In the genomic region with DNA sequence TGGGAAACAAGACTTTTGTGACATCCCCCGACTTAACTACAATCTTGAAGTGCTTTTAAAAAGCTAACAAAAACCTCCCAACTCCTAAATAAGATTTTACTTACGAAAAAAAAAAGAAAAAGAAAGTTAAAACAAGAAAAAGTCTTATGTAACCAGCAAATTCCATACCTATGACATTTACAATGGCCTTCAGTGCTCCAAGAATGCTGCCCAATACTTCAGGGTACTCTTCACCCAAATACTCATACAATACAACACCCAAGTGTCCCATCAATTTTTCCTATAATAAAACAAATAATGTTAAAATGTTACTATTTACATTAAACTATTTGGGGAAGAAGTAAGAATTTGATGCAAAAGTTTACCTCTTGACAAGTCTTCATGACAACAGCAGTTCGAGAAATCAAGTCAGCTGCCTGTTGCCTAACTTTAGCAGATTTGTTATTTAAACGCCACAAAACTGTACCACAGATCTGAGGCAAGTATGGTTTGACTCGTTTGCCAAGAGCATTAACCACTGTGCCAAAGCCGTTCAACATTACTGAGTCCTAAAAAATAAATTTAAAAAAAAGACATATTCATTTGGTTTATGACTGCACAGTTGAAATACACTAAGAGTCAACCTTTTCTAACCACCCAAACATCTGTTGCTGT, we compare ENCODE assay signal across 15 cellular contexts.
"Had no signal": no experiment of that assay in that cellular context is flagged by ENCODE, and none has a peak within 500 bp of the region (broad histone marks: within the 10 kb centered on the region; RNA-seq: fewer than 3 reads in every experiment).

No MANE protein-coding gene starts in this region.

- H3K27ac Mint-ChIP-seq: activated CD4-positive, alpha-beta T cell treated with anti-CD3 and anti-CD28 coated beads, Interleukin-2, amount 10 ng/mL, durations not matched to agents 24 days and 14 days; activated naive CD8-positive, alpha-beta T cell treated with anti-CD3 and anti-CD28 coated beads, Interleukin-2, amount 10 ng/mL, durations not matched to agents 7 days and 5 days; stimulated activated naive CD8-positive, alpha-beta T cell treated with anti-CD3 and anti-CD28 coated beads, Interleukin-15, Interleukin-2, amounts not matched to agents 100 ng/mL and 50 ng/mL, for 24 hours had no signal

- H3K27me3 ChIP-seq: gastrocnemius medialis, heart right ventricle, uterus had no signal

- H3K4me1 Mint-ChIP-seq: activated CD4-positive, alpha-beta T cell treated with anti-CD3 and anti-CD28 coated beads, Interleukin-2, amount 10 ng/mL, durations not matched to agents 24 days and 14 days; activated naive CD8-positive, alpha-beta T cell treated with anti-CD3 and anti-CD28 coated beads, Interleukin-2, amount 10 ng/mL, durations not matched to agents 7 days and 5 days had no signal

- H3K27ac ChIP-seq: gastrocnemius medialis, heart right ventricle, left ventricle myocardium inferior, uterus had no signal

- H3K4me3 Mint-ChIP-seq: activated CD4-positive, alpha-beta T cell treated with anti-CD3 and anti-CD28 coated beads, Interleukin-2, amount 10 ng/mL, durations not matched to agents 24 days and 14 days; activated naive CD8-positive, alpha-beta T cell treated with anti-CD3 and anti-CD28 coated beads, Interleukin-2, amount 10 ng/mL, durations not matched to agents 7 days and 5 days; natural killer cell treated with Interleukin-12 subunit alpha and Interleukin-12 subunit beta and Interleukin-15 and Interleukin-18, amount 100 ng/mL, for 72 hours; stimulated activated naive CD8-positive, alpha-beta T cell treated with anti-CD3 and anti-CD28 coated beads, Interleukin-15, Interleukin-2, amounts not matched to agents 100 ng/mL and 50 ng/mL, for 24 hours had no signal

- ATAC-seq: gastrocnemius medialis; heart right ventricle; natural killer cell treated with Interleukin-12 subunit alpha and Interleukin-12 subunit beta and Interleukin-15 and Interleukin-18, amount 100 ng/mL, for 72 hours had no signal

- H3K9me3 Mint-ChIP-seq: activated CD4-positive, alpha-beta T cell treated with anti-CD3 and anti-CD28 coated beads, Interleukin-2, amount 10 ng/mL, durations not matched to agents 24 days and 14 days; activated naive CD8-positive, alpha-beta T cell treated with anti-CD3 and anti-CD28 coated beads, Interleukin-2, amount 10 ng/mL, durations not matched to agents 7 days and 5 days; natural killer cell treated with Interleukin-12 subunit alpha and Interleukin-12 subunit beta and Interleukin-15 and Interleukin-18, amount 100 ng/mL, for 72 hours; stimulated activated naive CD8-positive, alpha-beta T cell treated with anti-CD3 and anti-CD28 coated beads, Interleukin-15, Interleukin-2, amounts not matched to agents 100 ng/mL and 50 ng/mL, for 24 hours had no signal

- H3K36me3 ChIP-seq: uterus had no signal

- H3K27me3 Mint-ChIP-seq: activated CD4-positive, alpha-beta T cell treated with anti-CD3 and anti-CD28 coated beads, Interleukin-2, amount 10 ng/mL, durations not matched to agents 24 days and 14 days; activated naive CD8-positive, alpha-beta T cell treated with anti-CD3 and anti-CD28 coated beads, Interleukin-2, amount 10 ng/mL, durations not matched to agents 7 days and 5 days; natural killer cell treated with Interleukin-12 subunit alpha and Interleukin-12 subunit beta and Interleukin-15 and Interleukin-18, amount 100 ng/mL, for 72 hours; stimulated activated naive CD8-positive, alpha-beta T cell treated with anti-CD3 and anti-CD28 coated beads, Interleukin-15, Interleukin-2, amounts not matched to agents 100 ng/mL and 50 ng/mL, for 24 hours had no signal

- H3K4me1 ChIP-seq: gastrocnemius medialis, heart right ventricle, left ventricle myocardium inferior, uterus had no signal

- DNase-seq: activated CD4-positive, alpha-beta T cell treated with anti-CD3 and anti-CD28 coated beads, Interleukin-2, amount 10 ng/mL, durations not matched to agents 24 days and 14 days; activated effector memory CD4-positive, alpha-beta T cell treated with Interleukin-2 at 50 U/mL for 16 hours; activated naive CD8-positive, alpha-beta T cell treated with anti-CD3 and anti-CD28 coated beads, Interleukin-2, amount 10 ng/mL, durations not matched to agents 7 days and 5 days; aorta; gastrocnemius medialis; heart right ventricle; kidney; left ventricle myocardium inferior; mesenchymal stem cell; stimulated activated CD4-positive, alpha-beta T cell treated with anti-CD3 and anti-CD28 coated beads, Interleukin-4, amount 100 ng/mL, for 1 hour; stimulated activated CD8-positive, alpha-beta memory T cell treated with anti-CD3 and anti-CD28 coated beads, Interleukin-4, amount 100 ng/mL, for 48 hours; T-helper 1 cell; uterus had no signal

- FAIRE-seq: kidney had no signal

- H3K4me3 ChIP-seq: gastrocnemius medialis, heart right ventricle, left ventricle myocardium inferior, uterus had no signal

- H3K9me3 ChIP-seq: gastrocnemius medialis, heart right ventricle, left ventricle myocardium inferior, uterus had no signal
